Comparison of ENCODE assay signal across 16 cellular contexts in genomic region chr5:120640793-120641192, GRCh38.
A peak's percentile ranks its signal among the peaks of the same experiment; 100 is the strongest.
DNase-seq lines count a peak whose midpoint lies in the region; FAIRE-seq and TF ChIP-seq lines count a peak whose summit lies in the region.
"Had no signal": no experiment of that assay in that cellular context is flagged by ENCODE, and none has a peak within 500 bp of the region (broad histone marks: within the 10 kb centered on the region; RNA-seq: fewer than 3 reads in every experiment).

No MANE protein-coding gene starts in this region.

- FAIRE-seq in GM12892 (lab: Jason Lieb, UNC) = no peak
- FAIRE-seq: A204.1 had no signal

- in situ Hi-C loops in G401 (cut with HindIII; ENCODE audit: low sequenced_read_pairs) = no loop called here

- TF ChIP-seq POLR2A in GM12892 (IDR thresholded peaks at IDR 0.05; ENCODE audit: low read depth, low read length) = no peak

- DNase-seq in G401 (ENCODE audit: low spot score) (peak; percentile 17), cerebellar cortex (ENCODE audit: low spot score) (peak; percentile 7), midbrain (lab: John Stamatoyannopoulos, UW) (peak; percentile 45), putamen (ENCODE audit: low spot score) (peak; percentile 12), glomerular visceral epithelial cell (ENCODE audit: extremely low spot score) (no peak), GM12892 (ENCODE audit: insufficient read length) (no peak)
- DNase-seq in NK-92 treated with Interleukin-12 subunit alpha and Interleukin-12 subunit beta, amount 100 ng/mL, for 24 hours (lab: John Stamatoyannopoulos, UW) = no peak
- DNase-seq: ACHN; BE2C; CD4-positive, CD25-positive, alpha-beta regulatory T cell; CD8-positive, alpha-beta memory T cell; COR-L47; DMS 273 treated with DMSO at 0.1 percent for 48 hours; DMS53; GDM1 had no signal

Comparison
In these comparisons a context has a peak if more than half of its experiments do, and no peak if none do; other contexts are left out.
1. DNase-seq: peak in G401 (single experiment), cerebellar cortex (single experiment), midbrain (single experiment) and putamen (single experiment); none in glomerular visceral epithelial cell (single experiment), GM12892 (single experiment) and NK-92 treated with Interleukin-12 subunit alpha and Interleukin-12 subunit beta, amount 100 ng/mL, for 24 hours (single experiment).